ENCODE assay signal across 9 cellular contexts in genomic region chr1:156676820-156677615, GRCh38. TPM values are rescaled to one million over a fixed set of nuclear protein-coding genes. Genes with fewer than 3 reads are reported as not detected.
DNase-seq lines count a peak whose midpoint lies in the region; ATAC-seq and TF ChIP-seq lines count a peak whose summit lies in the region.
"Had no signal": no experiment of that assay in that cellular context is flagged by ENCODE, and none has a peak within 500 bp of the region (broad histone marks: within the 10 kb centered on the region; RNA-seq: fewer than 3 reads in every experiment).

Gene NES, minus strand, starts transcription at chr1:156677407. Its CDS starts 143 bp downstream, at chr1:156677264.

- peak within 1 kb of the TSS; percentile 93 for H3K27ac Mint-ChIP-seq in nephron progenitor cell
- H3K27ac Mint-ChIP-seq in activated CD8-positive, alpha-beta memory T cell treated with anti-CD3 and anti-CD28 coated beads, Interleukin-2, amount 10 ng/mL, durations not matched to agents 7 days and 5 days = no peak within 1 kb of the TSS

- peaks cover 22% of the 10 kb centered on the region for H3K4me1 ChIP-seq in SJCRH30

- no peak for ATAC-seq in HG03378 (IDR thresholded peaks at IDR 0.05; ENCODE audit: unreplicated experiment)
- ATAC-seq in HG02885 (IDR thresholded peaks at IDR 0.05; ENCODE audit: poor library complexity, unreplicated experiment) = no peak
- ATAC-seq in activated CD8-positive, alpha-beta memory T cell treated with anti-CD3 and anti-CD28 coated beads, Interleukin-2, amount 10 ng/mL, durations not matched to agents 7 days and 5 days = no peak

- peak; percentile 65 to 81 (median 76) for DNase-seq in NCI-H1417 (lab: John Stamatoyannopoulos, UW)
- no peak for DNase-seq in NCI-H1417 treated with DMSO at 0.1 percent for 48 hours (lab: John Stamatoyannopoulos, UW)
- DNase-seq in SJCRH30 = peak; percentile 93 to 95
- peak; percentile 54 for DNase-seq in fibroblast of villous mesenchyme (ENCODE audit: low read depth)
- peak; percentile 80 for DNase-seq in nephron progenitor cell
- no peak for DNase-seq in activated CD8-positive, alpha-beta memory T cell treated with anti-CD3 and anti-CD28 coated beads, Interleukin-2, amount 10 ng/mL, durations not matched to agents 7 days and 5 days

- H3K4me3 Mint-ChIP-seq in nephron progenitor cell = peak within 1 kb of the TSS; percentile 88
- no peak within 1 kb of the TSS for H3K4me3 Mint-ChIP-seq in activated CD8-positive, alpha-beta memory T cell treated with anti-CD3 and anti-CD28 coated beads, Interleukin-2, amount 10 ng/mL, durations not matched to agents 7 days and 5 days

- peak within 1 kb of the TSS; percentile 98 for H3K27ac ChIP-seq in SJCRH30

- TF ChIP-seq CTCF in fibroblast of villous mesenchyme (IDR thresholded peaks at IDR 0.05; ENCODE audit: insufficient read depth, low read depth, low read length) (no peak), nephron progenitor cell (IDR thresholded peaks at IDR 0.05) (no peak)

- peaks cover 60% of the 10 kb centered on the region for H3K4me1 Mint-ChIP-seq in nephron progenitor cell
- peaks cover 7% of the 10 kb centered on the region for H3K4me1 Mint-ChIP-seq in activated CD8-positive, alpha-beta memory T cell treated with anti-CD3 and anti-CD28 coated beads, Interleukin-2, amount 10 ng/mL, durations not matched to agents 7 days and 5 days

- CTCF ChIA-PET in activated CD8-positive, alpha-beta memory T cell treated with anti-CD3 and anti-CD28 coated beads, Interleukin-2, amount 10 ng/mL, durations not matched to agents 7 days and 5 days (lab: Charles Lee) = interaction anchor here (0.8 to 14.8 kb wide), 12 partner anchors 12 to 125 kb away, joined by 3 to 185 read pairs (median 7); partner anchors contain the start of genes BCAN and CRABP2

- no peaks in the 10 kb centered on the region for H3K9me3 ChIP-seq in SJCRH30 (replicated peaks)

- H3K27me3 Mint-ChIP-seq in nephron progenitor cell (ENCODE audit: low read depth, poor library complexity) = peaks cover 33% of the 10 kb centered on the region
- peaks cover 93% of the 10 kb centered on the region for H3K27me3 Mint-ChIP-seq in activated CD8-positive, alpha-beta memory T cell treated with anti-CD3 and anti-CD28 coated beads, Interleukin-2, amount 10 ng/mL, durations not matched to agents 7 days and 5 days

- peaks cover 36% of the 10 kb centered on the region for H3K36me3 ChIP-seq in SJCRH30

- H3K4me3 ChIP-seq in SJCRH30 (peak within 1 kb of the TSS; percentile 96), fibroblast of villous mesenchyme (ENCODE audit: low read depth, low read length) (peak within 1 kb of the TSS; percentile 54)

- H3K27me3 ChIP-seq in SJCRH30 = peaks cover 7% of the 10 kb centered on the region; the same call in 1 of the 2 replicates

- peaks cover 30% of the 10 kb centered on the region for H3K36me3 Mint-ChIP-seq in nephron progenitor cell (ENCODE audit: low read depth)
- no peaks in the 10 kb centered on the region for H3K36me3 Mint-ChIP-seq in activated CD8-positive, alpha-beta memory T cell treated with anti-CD3 and anti-CD28 coated beads, Interleukin-2, amount 10 ng/mL, durations not matched to agents 7 days and 5 days

- peaks cover 5% of the 10 kb centered on the region for H3K9me3 Mint-ChIP-seq in nephron progenitor cell
- H3K9me3 Mint-ChIP-seq in activated CD8-positive, alpha-beta memory T cell treated with anti-CD3 and anti-CD28 coated beads, Interleukin-2, amount 10 ng/mL, durations not matched to agents 7 days and 5 days (ENCODE audit: low read depth) = no peaks in the 10 kb centered on the region

RNA-seq across cellular contexts. Expression of gene NES, which starts in this region (rescaled TPM):
- 356 and 359 TPM in 2 replicates for total RNA-seq in SJCRH30 (2014; rRNA removed; shearing (Covaris generic))
- 66.4 and 66.9 TPM in 2 replicates for total RNA-seq in fibroblast of villous mesenchyme
- not detected for total RNA-seq in activated CD8-positive, alpha-beta memory T cell treated with anti-CD3 and anti-CD28 coated beads, Interleukin-2, amount 10 ng/mL, durations not matched to agents 7 days and 5 days
- total RNA-seq: activated CD8-positive, alpha-beta memory T cell treated with anti-CD3 and anti-CD28 coated beads for 36 hours had no signal

Comparison
In these comparisons a context has a peak if more than half of its experiments do, and no peak if none do; other contexts are left out.
1. RNA of gene NES (total RNA-seq): 356 to 359 TPM in SJCRH30 and 66.4 to 66.9 TPM in fibroblast of villous mesenchyme; not detected in activated CD8-positive, alpha-beta memory T cell treated with anti-CD3 and anti-CD28 coated beads, Interleukin-2, amount 10 ng/mL, durations not matched to agents 7 days and 5 days; every median in the first group is over 10 times any median in the second.
2. DNase-seq: peak in NCI-H1417 (3 of 3), SJCRH30 (2 of 2), fibroblast of villous mesenchyme (single experiment) and nephron progenitor cell (single experiment); none in NCI-H1417 treated with DMSO at 0.1 percent for 48 hours (single experiment) and activated CD8-positive, alpha-beta memory T cell treated with anti-CD3 and anti-CD28 coated beads, Interleukin-2, amount 10 ng/mL, durations not matched to agents 7 days and 5 days (single experiment).